ENCODE assay signal across 16 cellular contexts in genomic region chr22:19608114-19608494, GRCh38.
DNase-seq lines count a peak whose midpoint lies in the region; TF ChIP-seq lines count a peak whose summit lies in the region.
"Had no signal": no experiment of that assay in that cellular context is flagged by ENCODE, and none has a peak within 500 bp of the region (broad histone marks: within the 10 kb centered on the region; RNA-seq: fewer than 3 reads in every experiment).

No MANE protein-coding gene starts in this region.

- TF ChIP-seq POLR2A in tibial nerve (IDR thresholded peaks at IDR 0.05) = no peak

- H3K27ac ChIP-seq in Karpas-422 (ENCODE audit: low read length) (peak overlapping the region; percentile 94; the same call in 1 of the 2 replicates), dorsolateral prefrontal cortex (peak overlapping the region in 30 of 59 donors; percentile 4 to 88 (median 36)), skeletal muscle tissue (ENCODE audit: low read depth, low read length) (peak overlapping the region; percentile 40), endodermal cell (ENCODE audit: low read depth, low read length) (no peak overlapping the region), tibial nerve (peak overlapping the region in 1 of 4 donors; percentile 22)
- H3K27ac ChIP-seq: coronary artery, SJSA1 had no signal

- H3K4me3 ChIP-seq in Karpas-422 (ENCODE audit: low read length) (no peak overlapping the region), dorsolateral prefrontal cortex (no peak overlapping the region), skeletal muscle tissue (ENCODE audit: low read length in 3 of 3) (no peak overlapping the region), endodermal cell (ENCODE audit: low read length) (no peak overlapping the region), tibial nerve (no peak overlapping the region)
- H3K4me3 ChIP-seq: coronary artery, SJSA1 had no signal

- H3K36me3 ChIP-seq in Karpas-422 (ENCODE audit: insufficient read depth, low read length) (no peaks in the 10 kb centered on the region), skeletal muscle tissue (ENCODE audit: control insufficient read depth in 3 of 3, insufficient read depth in 3 of 3, low read length in 3 of 3) (no peaks in the 10 kb centered on the region), endodermal cell (ENCODE audit: control insufficient read depth, insufficient read depth, low read length) (no peaks in the 10 kb centered on the region), tibial nerve (no peaks in the 10 kb centered on the region)
- H3K36me3 ChIP-seq: SJSA1 had no signal

- no peak overlapping the region for H2AFZ ChIP-seq in Karpas-422 (ENCODE audit: low read length)

- WGBS in endodermal cell (ENCODE audit: insufficient coverage in 1 of 2, insufficient read length in 1 of 2), 2 experiments = 77 to 80% methylated on average over 1 to 2 of the region's 2 CpGs
- 72 to 80% methylated on average over 2 of the region's 2 CpGs for WGBS in tibial nerve, 2 donors

- H3K4me1 Mint-ChIP-seq in activated T-cell treated with anti-CD3 and anti-CD28 coated beads, Interleukin-2, amount 50 U/mL, for 24 hours (ENCODE audit: low read depth) = peaks cover 54% of the 10 kb centered on the region
- H3K4me1 Mint-ChIP-seq in endodermal cell = peaks cover 4% of the 10 kb centered on the region
- H3K4me1 Mint-ChIP-seq: CD14-positive monocyte had no signal

- H3K79me2 ChIP-seq in Karpas-422 (ENCODE audit: low read length) = no peaks in the 10 kb centered on the region

- H3K4me1 ChIP-seq in Karpas-422 (ENCODE audit: low read length) = peaks cover 74% of the 10 kb centered on the region
- H3K4me1 ChIP-seq in skeletal muscle tissue (ENCODE audit: control insufficient read depth in 3 of 3, insufficient read depth in 3 of 3, low read length in 3 of 3) = peaks cover 14 to 28% (median 21%) of the 10 kb centered on the region in 3 donors
- H3K4me1 ChIP-seq in endodermal cell (ENCODE audit: control insufficient read depth, insufficient read depth, low read length) = no peaks in the 10 kb centered on the region
- no peaks in the 10 kb centered on the region for H3K4me1 ChIP-seq in tibial nerve
- H3K4me1 ChIP-seq: SJSA1 had no signal

- H3K4me3 Mint-ChIP-seq in activated T-cell treated with anti-CD3 and anti-CD28 coated beads, Interleukin-2, amount 50 U/mL, for 24 hours = no peak overlapping the region
- H3K4me3 Mint-ChIP-seq in endodermal cell = no peak overlapping the region
- H3K4me3 Mint-ChIP-seq: activated CD8-positive, alpha-beta memory T cell treated with anti-CD3 and anti-CD28 coated beads, Interleukin-2, amount 10 ng/mL, durations not matched to agents 7 days and 5 days; CD14-positive monocyte; nephron progenitor cell had no signal

- no peaks in the 10 kb centered on the region for H3K9me3 Mint-ChIP-seq in activated T-cell treated with anti-CD3 and anti-CD28 coated beads, Interleukin-2, amount 50 U/mL, for 24 hours
- no peaks in the 10 kb centered on the region for H3K9me3 Mint-ChIP-seq in endodermal cell
- H3K9me3 Mint-ChIP-seq: CD14-positive monocyte; nephron progenitor cell; stimulated activated naive CD8-positive, alpha-beta T cell treated with anti-CD3 and anti-CD28 coated beads, Interleukin-15, amount 100 ng/mL, for 72 hours had no signal

- H3K27me3 ChIP-seq in Karpas-422 (ENCODE audit: low read length) = no peaks in the 10 kb centered on the region
- H3K27me3 ChIP-seq in dorsolateral prefrontal cortex = peaks cover 0 to 20% (median 0%) of the 10 kb centered on the region in 45 donors
- peaks cover 0 to 4% (median 2%) of the 10 kb centered on the region in 3 donors for H3K27me3 ChIP-seq in skeletal muscle tissue (ENCODE audit: control insufficient read depth in 3 of 3, insufficient read depth in 3 of 3, low read length in 3 of 3)
- no peaks in the 10 kb centered on the region for H3K27me3 ChIP-seq in endodermal cell (ENCODE audit: control insufficient read depth, insufficient read depth, low read length, poor library complexity, severe bottlenecking)
- H3K27me3 ChIP-seq in tibial nerve = peaks cover 0 to 14% of the 10 kb centered on the region in 2 donors

- no peak for DNase-seq in activated T-cell treated with anti-CD3 and anti-CD28 coated beads, Interleukin-2, amount 50 U/mL, for 24 hours
- DNase-seq in activated T-cell treated with anti-CD3 and anti-CD28 coated beads for 4 hours (no peak), Karpas-422 (no peak), dorsolateral prefrontal cortex (no peak), endodermal cell (no peak), tibial nerve (ENCODE audit: low spot score in 2 of 2) (no peak), GDM1 (lab: John Stamatoyannopoulos, UW) (no peak)
- DNase-seq: activated CD8-positive, alpha-beta memory T cell treated with anti-CD3 and anti-CD28 coated beads, Interleukin-2, amount 10 ng/mL, durations not matched to agents 7 days and 5 days; foreskin fibroblast; mesendoderm; nephron progenitor cell had no signal

- H3K9me3 ChIP-seq in Karpas-422 (ENCODE audit: low read length) = no peaks in the 10 kb centered on the region
- no peaks in the 10 kb centered on the region for H3K9me3 ChIP-seq in skeletal muscle tissue (ENCODE audit: control insufficient read depth in 3 of 3, low read length in 3 of 3)
- no peaks in the 10 kb centered on the region for H3K9me3 ChIP-seq in endodermal cell (ENCODE audit: control insufficient read depth, low read length)
- no peaks in the 10 kb centered on the region for H3K9me3 ChIP-seq in tibial nerve
- H3K9me3 ChIP-seq: SJSA1 had no signal

- intact Hi-C loops in dorsolateral prefrontal cortex (cut with DNase I) = no loop called here

- no peaks in the 10 kb centered on the region for H3K36me3 Mint-ChIP-seq in activated T-cell treated with anti-CD3 and anti-CD28 coated beads, Interleukin-2, amount 50 U/mL, for 24 hours (ENCODE audit: low read depth)
- no peaks in the 10 kb centered on the region for H3K36me3 Mint-ChIP-seq in endodermal cell (ENCODE audit: low read depth)
- H3K36me3 Mint-ChIP-seq: activated CD8-positive, alpha-beta memory T cell treated with anti-CD3 and anti-CD28 coated beads, Interleukin-2, amount 10 ng/mL, durations not matched to agents 7 days and 5 days; CD14-positive monocyte had no signal

- H3K4me2 ChIP-seq in Karpas-422 (ENCODE audit: low read depth, low read length, poor library complexity, severe bottlenecking) = no peak overlapping the region

- TF ChIP-seq CTCF in dorsolateral prefrontal cortex (IDR thresholded peaks at IDR 0.05 in 54 of 56, conservative IDR thresholded peaks at IDR 0.05 in 2 of 56; ENCODE audit: low read depth in 1 of 56, partially characterized antibody in 56 of 56) (no peak), endodermal cell (conservative IDR thresholded peaks at IDR 0.05) (no peak), tibial nerve (IDR thresholded peaks at IDR 0.05) (no peak)

- no peaks in the 10 kb centered on the region for H3K27me3 Mint-ChIP-seq in activated T-cell treated with anti-CD3 and anti-CD28 coated beads, Interleukin-2, amount 50 U/mL, for 24 hours
- H3K27me3 Mint-ChIP-seq in endodermal cell (ENCODE audit: insufficient read depth) = no peaks in the 10 kb centered on the region
- H3K27me3 Mint-ChIP-seq: stimulated activated naive CD8-positive, alpha-beta T cell treated with anti-CD3 and anti-CD28 coated beads, Interleukin-15, amount 100 ng/mL, for 72 hours had no signal

- TF ChIP-seq EP300 in tibial nerve (IDR thresholded peaks at IDR 0.05) = no peak

- H4K20me1 ChIP-seq in Karpas-422 (ENCODE audit: insufficient read depth, low read depth, low read length) = no peaks in the 10 kb centered on the region

- no peaks in the 10 kb centered on the region for H3K9me2 ChIP-seq in Karpas-422 (replicated peaks; ENCODE audit: insufficient read depth, low read length)

- H3K9ac ChIP-seq in Karpas-422 (ENCODE audit: low read length) = no peak overlapping the region
- H3K9ac ChIP-seq in skeletal muscle tissue (ENCODE audit: low read depth in 1 of 3, low read length in 3 of 3) = no peak overlapping the region
- no peak overlapping the region for H3K9ac ChIP-seq in endodermal cell (ENCODE audit: extremely low read depth, low read length, poor library complexity, severe bottlenecking)

- H3K27ac Mint-ChIP-seq in activated T-cell treated with anti-CD3 and anti-CD28 coated beads, Interleukin-2, amount 50 U/mL, for 24 hours = peak overlapping the region; percentile 44
- no peak overlapping the region for H3K27ac Mint-ChIP-seq in endodermal cell
- H3K27ac Mint-ChIP-seq: activated CD8-positive, alpha-beta memory T cell treated with anti-CD3 and anti-CD28 coated beads, Interleukin-2, amount 10 ng/mL, durations not matched to agents 7 days and 5 days; nephron progenitor cell had no signal
